33 cellular contexts compared by ENCODE assay signal in genomic region chr4:114399085-114399484, GRCh38.
A peak's percentile ranks its signal among the peaks of the same experiment; 100 is the strongest.
DNase-seq lines count a peak whose midpoint lies in the region; ATAC-seq, FAIRE-seq and TF ChIP-seq lines count a peak whose summit lies in the region.
"Had no signal": no experiment of that assay in that cellular context is flagged by ENCODE, and none has a peak within 500 bp of the region (broad histone marks: within the 10 kb centered on the region; RNA-seq: fewer than 3 reads in every experiment).

No MANE protein-coding gene starts in this region.

- CTCF ChIA-PET in HEK293 (lab: Yijun Ruan, JAX), result no interaction called here

- H3K9me3 ChIP-seq in HEK293 (ENCODE audit: control insufficient read depth, insufficient read depth, low read depth, low read length), result no peaks in the 10 kb centered on the region
- no peaks in the 10 kb centered on the region for H3K9me3 ChIP-seq in iPS-20b (ENCODE audit: insufficient read depth, low read depth, low read length)
- H3K9me3 ChIP-seq in neural progenitor cell (ENCODE audit: low read depth), result no peaks in the 10 kb centered on the region
- no peaks in the 10 kb centered on the region for H3K9me3 ChIP-seq in heart left ventricle
- H3K9me3 ChIP-seq: gastrocnemius medialis, prostate gland, SJSA1, tibial nerve had no signal

- 31 to 45% (median 41%) methylated on average over 5 to 6 of the region's 6 CpGs for WGBS in heart left ventricle, 4 donors

- H3K4me2 ChIP-seq in neural progenitor cell, result peak overlapping the region; percentile 29

- intact Hi-C loops in heart left ventricle (cut with DNase I), result loop anchor here in 1 of 10 donors (10.0 kb wide), 1 partner anchor 256 kb away; no protein-coding TSS in a partner anchor

- H3K9ac ChIP-seq in iPS-20b (ENCODE audit: low read depth, low read length), result no peak overlapping the region
- no peak overlapping the region for H3K9ac ChIP-seq in neural progenitor cell

- no peaks in the 10 kb centered on the region for H3K36me3 Mint-ChIP-seq in neural progenitor cell
- H3K36me3 Mint-ChIP-seq: brain; CD8-positive, alpha-beta T cell had no signal

- no peak for ATAC-seq in heart left ventricle
- ATAC-seq: CD8-positive, alpha-beta T cell; gastrocnemius medialis had no signal

- peak overlapping the region; percentile 39 for H3K4me3 Mint-ChIP-seq in neural progenitor cell
- H3K4me3 Mint-ChIP-seq: activated B cell treated with CpG ODN at 0.5 μM for 24 hours; activated T-helper 1 cell treated with anti-CD3 and anti-CD28 coated beads, Interleukin-12 subunit alpha, Interleukin-12 subunit beta, Interleukin-2, Interleukin-4 antibody, amounts not matched to agents 30 ng/mL and 10 ng/mL and 1 ng/mL, durations not matched to agents 14 hours and 24 hours and 36 hours; B cell; brain; CD8-positive, alpha-beta T cell; naive B cell had no signal

- H3K27ac Mint-ChIP-seq in neural progenitor cell, result peak overlapping the region; percentile 51
- H3K27ac Mint-ChIP-seq: activated B cell treated with CpG ODN at 0.5 μM for 24 hours; activated T-helper 1 cell treated with anti-CD3 and anti-CD28 coated beads, Interleukin-12 subunit alpha, Interleukin-12 subunit beta, Interleukin-2, Interleukin-4 antibody, amounts not matched to agents 30 ng/mL and 10 ng/mL and 1 ng/mL, durations not matched to agents 14 hours and 24 hours and 36 hours; B cell; CD8-positive, alpha-beta T cell; naive B cell had no signal

- H3F3A ChIP-seq in neural progenitor cell (ENCODE audit: low read depth), result peaks cover 13% of the 10 kb centered on the region

- H3K4me1 Mint-ChIP-seq in neural progenitor cell, result peaks cover 34% of the 10 kb centered on the region
- H3K4me1 Mint-ChIP-seq: activated B cell treated with CpG ODN at 0.5 μM for 24 hours, B cell, naive B cell had no signal

- H4K20me1 ChIP-seq in neural progenitor cell (ENCODE audit: low read depth), result no peaks in the 10 kb centered on the region

- H3K27ac ChIP-seq in HEK293 (ENCODE audit: extremely low read depth, low read depth, low read length) (no peak overlapping the region), iPS-20b (ENCODE audit: low read length) (peak overlapping the region; percentile 11), neural progenitor cell (no peak overlapping the region), heart left ventricle (no peak overlapping the region)
- H3K27ac ChIP-seq: dorsolateral prefrontal cortex, gastrocnemius medialis, prostate gland, SJSA1, tibial nerve had no signal

- no peak for FAIRE-seq in RCC 7860 (lab: Jason Lieb, UNC)
- FAIRE-seq: endothelial cell of umbilical vein, islet of Langerhans had no signal

- H3K27me3 ChIP-seq in iPS-20b (ENCODE audit: insufficient read depth, low read length) (no peaks in the 10 kb centered on the region), neural progenitor cell (no peaks in the 10 kb centered on the region), heart left ventricle (peaks cover 0 to 5% (median 0%) of the 10 kb centered on the region in 9 donors)
- H3K27me3 ChIP-seq: gastrocnemius medialis, SJSA1, tibial nerve had no signal

- H3K36me3 ChIP-seq in HEK293 (ENCODE audit: control insufficient read depth in 2 of 2, insufficient read depth in 1 of 2, low read length in 2 of 2), result no peaks in the 10 kb centered on the region
- no peaks in the 10 kb centered on the region for H3K36me3 ChIP-seq in iPS-20b (ENCODE audit: insufficient read depth, low read depth, low read length)
- no peaks in the 10 kb centered on the region for H3K36me3 ChIP-seq in neural progenitor cell
- no peaks in the 10 kb centered on the region for H3K36me3 ChIP-seq in heart left ventricle
- H3K36me3 ChIP-seq: gastrocnemius medialis, prostate gland, SJSA1, tibial nerve had no signal

- H3K4me1 ChIP-seq in HEK293 (ENCODE audit: control insufficient read depth, insufficient read depth, low read length) (no peaks in the 10 kb centered on the region), iPS-20b (ENCODE audit: insufficient read depth, low read length) (peaks cover 9% of the 10 kb centered on the region; the same call in 1 of the 2 replicates), neural progenitor cell (peaks cover 13% of the 10 kb centered on the region), heart left ventricle (no peaks in the 10 kb centered on the region)
- H3K4me1 ChIP-seq: gastrocnemius medialis, prostate gland, SJSA1, tibial nerve had no signal

- TF ChIP-seq CTCF in HEK293 (tag by site-specific recombination; IDR thresholded peaks at IDR 0.05) (no peak), neural progenitor cell (IDR thresholded peaks at IDR 0.05) (peak; percentile 18), heart left ventricle (IDR thresholded peaks at IDR 0.05) (no peak)

- DNase-seq in RCC 7860 (ENCODE audit: low spot score) (peak; percentile 14), neural progenitor cell (ENCODE audit: low spot score) (peak; percentile 43), heart left ventricle (no peak), hepatic stellate cell (ENCODE audit: low spot score) (no peak)
- no peak for DNase-seq in activated CD4-positive, CD25-positive, alpha-beta regulatory T cell treated with anti-CD3 and anti-CD28 coated beads, Interleukin-2, amount 50 U/mL, for 72 hours
- DNase-seq: activated B cell treated with CpG ODN at 0.5 μM for 24 hours; activated naive CD4-positive, alpha-beta T cell treated with anti-CD3 and anti-CD28 coated beads, Interleukin-2, amount 50 U/mL, for 16 hours; amniotic stem cell; CD8-positive, alpha-beta T cell; cerebellar nuclear complex; dorsolateral prefrontal cortex; gastrocnemius medialis; GOT3; hippocampal formation; Kasumi-1; midbrain; naive B cell; NCI-H1436; NCI-H2107; NCI-H774; occipital lobe; stimulated activated CD4-positive, alpha-beta T cell treated with anti-CD3 and anti-CD28 coated beads, Interleukin-4, amount 100 ng/mL, for 4 hours; T-helper 1 cell had no signal

- H2AFZ ChIP-seq in neural progenitor cell (replicated peaks), result peak overlapping the region; percentile 74

- peaks cover 4% of the 10 kb centered on the region for H3K27me3 Mint-ChIP-seq in neural progenitor cell (ENCODE audit: insufficient read depth, low read depth)
- H3K27me3 Mint-ChIP-seq: B cell had no signal

- TF ChIP-seq POLR2A in heart left ventricle (IDR thresholded peaks at IDR 0.05), result no peak

- H3K79me2 ChIP-seq in neural progenitor cell (ENCODE audit: low read depth), result no peaks in the 10 kb centered on the region

- no peak overlapping the region for H3K4me3 ChIP-seq in HEK293 (ENCODE audit: low read depth, low read length)
- H3K4me3 ChIP-seq in iPS-20b (ENCODE audit: low read length), result no peak overlapping the region
- H3K4me3 ChIP-seq in neural progenitor cell, result no peak overlapping the region
- H3K4me3 ChIP-seq in heart left ventricle, result no peak overlapping the region
- H3K4me3 ChIP-seq: dorsolateral prefrontal cortex, gastrocnemius medialis, prostate gland, SJSA1, tibial nerve had no signal

- POLR2A ChIA-PET in HEK293 (lab: Yijun Ruan, JAX), result no interaction called here

- H3K9me3 Mint-ChIP-seq in neural progenitor cell, result peaks cover 2% of the 10 kb centered on the region
- H3K9me3 Mint-ChIP-seq: activated B cell treated with CpG ODN at 0.5 μM for 24 hours; activated T-helper 1 cell treated with anti-CD3 and anti-CD28 coated beads, Interleukin-12 subunit alpha, Interleukin-12 subunit beta, Interleukin-2, Interleukin-4 antibody, amounts not matched to agents 30 ng/mL and 10 ng/mL and 1 ng/mL, durations not matched to agents 14 hours and 24 hours and 36 hours; CD8-positive, alpha-beta T cell had no signal

TF ChIP-seq in HEK293, 187 proteins besides CTCF, POLR2A, EP300 and RAD21:
- TF ChIP-seq ZNF530 (tag by site-specific recombination; IDR thresholded peaks at IDR 0.05; ENCODE audit: low read depth), result no peak
- no peak for TF ChIP-seq ZNF426 (tag by site-specific recombination; IDR thresholded peaks at IDR 0.05)
- peak; percentile 33; the same call in 1 of the 2 replicates for TF ChIP-seq ZIC2 (tag by site-specific recombination; IDR thresholded peaks at IDR 0.05)
- no peak for TF ChIP-seq ZNF302 (tag by site-specific recombination; IDR thresholded peaks at IDR 0.05; ENCODE audit: low read depth)

Comparison
In these comparisons a context has a peak if more than half of its experiments do, and no peak if none do; other contexts are left out.
1. DNase-seq: peak in RCC 7860 (single experiment) and neural progenitor cell (single experiment); none in activated CD4-positive, CD25-positive, alpha-beta regulatory T cell treated with anti-CD3 and anti-CD28 coated beads, Interleukin-2, amount 50 U/mL, for 72 hours (single experiment), heart left ventricle (0 of 5) and hepatic stellate cell (single experiment).